In the genomic region with DNA sequence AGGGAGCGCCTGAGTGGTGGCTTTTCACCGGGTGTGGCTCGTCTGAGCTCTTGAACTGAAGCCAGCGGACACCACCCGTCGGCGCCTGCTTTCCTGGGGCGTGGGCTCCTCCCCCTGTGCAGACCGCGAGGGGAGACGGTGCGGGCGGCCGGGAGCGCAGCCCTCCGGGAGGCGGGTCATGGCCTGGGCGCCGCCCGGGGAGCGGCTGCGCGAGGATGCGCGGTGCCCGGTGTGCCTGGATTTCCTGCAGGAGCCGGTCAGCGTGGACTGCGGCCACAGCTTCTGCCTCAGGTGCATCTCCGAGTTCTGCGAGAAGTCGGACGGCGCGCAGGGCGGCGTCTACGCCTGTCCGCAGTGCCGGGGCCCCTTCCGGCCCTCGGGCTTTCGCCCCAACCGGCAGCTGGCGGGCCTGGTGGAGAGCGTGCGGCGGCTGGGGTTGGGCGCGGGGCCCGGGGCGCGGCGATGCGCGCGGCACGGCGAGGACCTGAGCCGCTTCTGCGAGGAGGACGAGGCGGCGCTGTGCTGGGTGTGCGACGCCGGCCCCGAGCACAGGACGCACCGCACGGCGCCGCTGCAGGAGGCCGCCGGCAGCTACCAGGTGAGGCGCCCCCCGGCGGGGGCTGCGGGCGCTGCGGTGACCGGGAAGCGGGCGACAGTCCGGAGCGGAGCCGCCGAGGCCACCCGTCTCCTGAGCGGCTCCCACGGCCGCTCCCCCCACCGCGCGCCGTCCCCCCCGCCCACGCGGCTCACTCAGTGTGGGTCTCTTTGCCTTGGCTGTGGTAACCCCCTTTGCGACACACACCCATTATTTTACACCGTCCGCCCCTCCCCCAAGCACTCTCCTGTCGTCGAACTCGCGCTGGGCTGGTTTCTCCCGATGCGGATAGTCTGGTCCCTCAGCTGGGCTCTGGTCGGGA, we compare ENCODE assay signal across 8 cellular contexts. TPM values are rescaled to one million over a fixed set of nuclear protein-coding genes. Genes with fewer than 3 reads are reported as not detected.
DNase-seq lines count a peak whose midpoint lies in the region; ATAC-seq, FAIRE-seq and TF ChIP-seq lines count a peak whose summit lies in the region.

TSS of gene TRIM58 (plus strand) at position 119 of the 917 bp plus-strand sequence. CDS start at position 179, 60 bp downstream.

- CTCF ChIA-PET in CD4-positive, alpha-beta memory T cell (lab: Charles Lee; ENCODE audit: partially characterized antibody): no interaction called here

- no peaks in the 10 kb centered on the region for H3K9me3 ChIP-seq in CD4-positive, alpha-beta memory T cell (ENCODE audit: control insufficient read depth in 1 of 2, low read length in 2 of 2)
- H3K9me3 ChIP-seq in breast epithelium: no peaks in the 10 kb centered on the region
- H3K9me3 ChIP-seq in mesodermal cell (ENCODE audit: control insufficient read depth, low read length): no peaks in the 10 kb centered on the region
- H3K9me3 ChIP-seq in vagina: no peaks in the 10 kb centered on the region
- H3K9me3 ChIP-seq in small intestine (ENCODE audit: control insufficient read depth, low read depth): no peaks in the 10 kb centered on the region

- peak in 1 of 3 donors; percentile 27 for TF ChIP-seq CTCF in breast epithelium (IDR thresholded peaks at IDR 0.05)
- no peak for TF ChIP-seq CTCF in vagina (IDR thresholded peaks at IDR 0.05)

- peak in 2 of 5 donors; percentile 0 to 3 for DNase-seq in CD4-positive, alpha-beta memory T cell
- DNase-seq in OCI-M2 (lab: John Stamatoyannopoulos, UW; ENCODE audit: unreplicated experiment): peak; percentile 28
- DNase-seq in breast epithelium (ENCODE audit: low spot score in 2 of 2): no peak
- no peak for DNase-seq in vagina (ENCODE audit: extremely low spot score in 2 of 2)
- no peak for DNase-seq in small intestine

- H3K36me3 ChIP-seq in CD4-positive, alpha-beta memory T cell (ENCODE audit: insufficient read depth, low read length): no peaks in the 10 kb centered on the region
- H3K36me3 ChIP-seq in breast epithelium: no peaks in the 10 kb centered on the region
- no peaks in the 10 kb centered on the region for H3K36me3 ChIP-seq in mesodermal cell (ENCODE audit: control insufficient read depth, insufficient read depth, low read length)
- H3K36me3 ChIP-seq in vagina: no peaks in the 10 kb centered on the region
- H3K36me3 ChIP-seq in small intestine (ENCODE audit: control insufficient read depth in 2 of 2, insufficient read depth in 2 of 2, low read length in 2 of 2): no peaks in the 10 kb centered on the region

- no peak for TF ChIP-seq POLR2A in breast epithelium (IDR thresholded peaks at IDR 0.05)
- no peak for TF ChIP-seq POLR2A in vagina (IDR thresholded peaks at IDR 0.05)

- peaks cover 25 to 28% of the 10 kb centered on the region in 2 donors for H3K27me3 Mint-ChIP-seq in CD4-positive, alpha-beta memory T cell

- intact Hi-C loops in CD4-positive, alpha-beta memory T cell (cut with micrococcal nuclease): no loop called here
- intact Hi-C loops in breast epithelium (cut with DNase I; ENCODE audit: low total_unique reads) (no loop called here), vagina (cut with DNase I) (no loop called here)

- peak within 1 kb of the TSS; percentile 72 to 81 (median 76) for H3K4me3 Mint-ChIP-seq in CD4-positive, alpha-beta memory T cell

- no peak for FAIRE-seq in small intestine (lab: Jason Lieb, UNC)

- 21 to 36% methylated on average over 79 to 89 of the region's 109 CpGs for WGBS in mesodermal cell (ENCODE audit: insufficient coverage in 2 of 2), 2 experiments
- WGBS in small intestine, 3 donors: 3 to 31% (median 18%) methylated on average over 62 to 109 of the region's 109 CpGs

- no peak within 1 kb of the TSS for H3K27ac Mint-ChIP-seq in CD4-positive, alpha-beta memory T cell

- no peak within 1 kb of the TSS for H3K4me3 ChIP-seq in CD4-positive, alpha-beta memory T cell (ENCODE audit: low read length in 2 of 2)
- peak within 1 kb of the TSS; percentile 36 to 88 (median 52) for H3K4me3 ChIP-seq in breast epithelium
- peak within 1 kb of the TSS; percentile 36 for H3K4me3 ChIP-seq in mesodermal cell (ENCODE audit: extremely low read depth, insufficient read depth, low read length, poor library complexity, severe bottlenecking)
- H3K4me3 ChIP-seq in vagina: peak within 1 kb of the TSS; percentile 40 to 79
- no peak within 1 kb of the TSS for H3K4me3 ChIP-seq in small intestine (ENCODE audit: low read depth in 1 of 2, low read length in 2 of 2)

- no peaks in the 10 kb centered on the region for H3K36me3 Mint-ChIP-seq in CD4-positive, alpha-beta memory T cell

- H3K9me3 Mint-ChIP-seq in CD4-positive, alpha-beta memory T cell: peaks cover 0 to 8% (median 0%) of the 10 kb centered on the region in 8 donors

- POLR2A ChIA-PET in CD4-positive, alpha-beta memory T cell (lab: Charles Lee; ENCODE audit: partially characterized antibody): no interaction called here

- ATAC-seq in GM21576 (IDR thresholded peaks at IDR 0.05; ENCODE audit: unreplicated experiment) (peak; percentile 72), GM18873 (IDR thresholded peaks at IDR 0.05; ENCODE audit: low FRiP score, unreplicated experiment) (no peak)

- H3K4me1 Mint-ChIP-seq in CD4-positive, alpha-beta memory T cell: peaks cover 5 to 15% (median 8%) of the 10 kb centered on the region in 4 donors

- no peaks in the 10 kb centered on the region for H3K4me1 ChIP-seq in CD4-positive, alpha-beta memory T cell (ENCODE audit: insufficient read depth, low read length)
- H3K4me1 ChIP-seq in breast epithelium (no peaks in the 10 kb centered on the region), mesodermal cell (ENCODE audit: control insufficient read depth, insufficient read depth, low read length, poor library complexity, severe bottlenecking) (no peaks in the 10 kb centered on the region), vagina (no peaks in the 10 kb centered on the region), small intestine (ENCODE audit: control insufficient read depth in 2 of 2, insufficient read depth in 1 of 2, low read depth in 1 of 2, low read length in 1 of 2) (no peaks in the 10 kb centered on the region)

- no peak within 1 kb of the TSS for H3K27ac ChIP-seq in CD4-positive, alpha-beta memory T cell (ENCODE audit: low read depth, low read length)
- H3K27ac ChIP-seq in breast epithelium: peak within 1 kb of the TSS in 1 of 2 donors; percentile 74
- no peak within 1 kb of the TSS for H3K27ac ChIP-seq in mesodermal cell (ENCODE audit: low read depth, low read length, severe bottlenecking)
- H3K27ac ChIP-seq in vagina: no peak within 1 kb of the TSS
- no peak within 1 kb of the TSS for H3K27ac ChIP-seq in small intestine (ENCODE audit: low read depth in 1 of 2, low read length in 1 of 2)

- H3K27me3 ChIP-seq in CD4-positive, alpha-beta memory T cell (ENCODE audit: insufficient read depth, low read length): peaks cover 5% of the 10 kb centered on the region
- H3K27me3 ChIP-seq in breast epithelium (peaks cover 0 to 16% of the 10 kb centered on the region in 2 donors), vagina (no peaks in the 10 kb centered on the region), small intestine (ENCODE audit: control insufficient read depth in 2 of 2, insufficient read depth in 2 of 2, low read length in 2 of 2) (peaks cover 0 to 5% of the 10 kb centered on the region in 2 donors)

RNA-seq across cellular contexts. Expression of gene TRIM58, which starts in this region (rescaled TPM):
- under 1 TPM in 1 of 2 experiments, not detected in 1; 0.23 TPM for total RNA-seq in CD4-positive, alpha-beta memory T cell
- under 1 TPM; 0.24 to 0.52 TPM for polyA plus RNA-seq in CD4-positive, alpha-beta memory T cell
- total RNA-seq in breast epithelium: 1 to 10 TPM in 2 of 3 donors, under 1 TPM in 1; 0.32 to 4.6 (median 1.0) TPM
- 0.59 TPM for polyA plus RNA-seq in mesodermal cell (2013, experiment 1 of 2)
- polyA plus RNA-seq in mesodermal cell (2013, experiment 2 of 2): 0.91 TPM
- total RNA-seq in vagina: 4.7 TPM
- polyA plus RNA-seq in small intestine: 1 to 10 TPM in 1 of 3 donors, not detected in 2; 1.0 TPM

Comparison
In these comparisons a context has a peak if more than half of its experiments do, and no peak if none do; other contexts are left out.
1. H3K4me3 ChIP-seq: peak in breast epithelium (3 of 3), mesodermal cell (single experiment) and vagina (2 of 2); none in CD4-positive, alpha-beta memory T cell (0 of 2) and small intestine (0 of 2).